ENCODE assay signal across 17 cellular contexts in genomic region chrX:110432066-110432465, GRCh38.
"Had no signal": no experiment of that assay in that cellular context is flagged by ENCODE, and none has a peak within 500 bp of the region (broad histone marks: within the 10 kb centered on the region; RNA-seq: fewer than 3 reads in every experiment).

No MANE protein-coding gene starts in this region.

- H3K9me3 Mint-ChIP-seq: naive B cell; neural crest cell; stimulated activated effector memory CD8-positive, alpha-beta T cell treated with anti-CD3 and anti-CD28 coated beads, Interleukin-12 subunit alpha, Interleukin-12 subunit beta, amount 100 ng/mL, for 72 hours; stimulated activated naive CD8-positive, alpha-beta T cell treated with anti-CD3 and anti-CD28 coated beads, Interleukin-15, Interleukin-2, amounts not matched to agents 100 ng/mL and 50 ng/mL, for 24 hours had no signal

- H3K4me1 ChIP-seq: gastroesophageal sphincter, left ventricle myocardium inferior, tibial artery, upper lobe of left lung, vagina had no signal

- H3K36me3 ChIP-seq: gastroesophageal sphincter, left ventricle myocardium inferior, tibial artery, upper lobe of left lung, vagina had no signal

- H3K27me3 ChIP-seq: gastroesophageal sphincter, tibial artery, upper lobe of left lung, vagina had no signal

- H3K9me3 ChIP-seq: gastroesophageal sphincter, left ventricle myocardium inferior, tibial artery, upper lobe of left lung, vagina had no signal

- H3K36me3 Mint-ChIP-seq: naive B cell; stimulated activated effector memory CD8-positive, alpha-beta T cell treated with anti-CD3 and anti-CD28 coated beads, Interleukin-12 subunit alpha, Interleukin-12 subunit beta, amount 100 ng/mL, for 72 hours had no signal

- DNase-seq: effector memory CD4-positive, alpha-beta T cell; kidney; left cardiac atrium; mesenchymal stem cell; naive B cell; right cardiac atrium; stimulated activated CD4-positive, alpha-beta T cell treated with anti-CD3 and anti-CD28 coated beads, Interleukin-4, amount 100 ng/mL, for 1 hour; stimulated activated CD8-positive, alpha-beta memory T cell treated with anti-CD3 and anti-CD28 coated beads, Interleukin-4, amount 100 ng/mL, for 48 hours; tibial artery; upper lobe of left lung had no signal

- H3K4me3 ChIP-seq: gastroesophageal sphincter, left ventricle myocardium inferior, lung, tibial artery, upper lobe of left lung, vagina had no signal

- H3K4me3 Mint-ChIP-seq: naive B cell; neural crest cell; stimulated activated effector memory CD8-positive, alpha-beta T cell treated with anti-CD3 and anti-CD28 coated beads, Interleukin-12 subunit alpha, Interleukin-12 subunit beta, amount 100 ng/mL, for 72 hours; stimulated activated naive CD8-positive, alpha-beta T cell treated with anti-CD3 and anti-CD28 coated beads, Interleukin-15, Interleukin-2, amounts not matched to agents 100 ng/mL and 50 ng/mL, for 24 hours had no signal

- H3K4me1 Mint-ChIP-seq: naive B cell; stimulated activated effector memory CD8-positive, alpha-beta T cell treated with anti-CD3 and anti-CD28 coated beads, Interleukin-12 subunit alpha, Interleukin-12 subunit beta, amount 100 ng/mL, for 72 hours had no signal

- H3K27ac ChIP-seq: gastroesophageal sphincter, left ventricle myocardium inferior, tibial artery, upper lobe of left lung, vagina had no signal

- H3K27ac Mint-ChIP-seq: naive B cell; stimulated activated effector memory CD8-positive, alpha-beta T cell treated with anti-CD3 and anti-CD28 coated beads, Interleukin-12 subunit alpha, Interleukin-12 subunit beta, amount 100 ng/mL, for 72 hours; stimulated activated naive CD8-positive, alpha-beta T cell treated with anti-CD3 and anti-CD28 coated beads, Interleukin-15, Interleukin-2, amounts not matched to agents 100 ng/mL and 50 ng/mL, for 24 hours had no signal
